8 cellular contexts compared by ENCODE assay signal in the genomic region with DNA sequence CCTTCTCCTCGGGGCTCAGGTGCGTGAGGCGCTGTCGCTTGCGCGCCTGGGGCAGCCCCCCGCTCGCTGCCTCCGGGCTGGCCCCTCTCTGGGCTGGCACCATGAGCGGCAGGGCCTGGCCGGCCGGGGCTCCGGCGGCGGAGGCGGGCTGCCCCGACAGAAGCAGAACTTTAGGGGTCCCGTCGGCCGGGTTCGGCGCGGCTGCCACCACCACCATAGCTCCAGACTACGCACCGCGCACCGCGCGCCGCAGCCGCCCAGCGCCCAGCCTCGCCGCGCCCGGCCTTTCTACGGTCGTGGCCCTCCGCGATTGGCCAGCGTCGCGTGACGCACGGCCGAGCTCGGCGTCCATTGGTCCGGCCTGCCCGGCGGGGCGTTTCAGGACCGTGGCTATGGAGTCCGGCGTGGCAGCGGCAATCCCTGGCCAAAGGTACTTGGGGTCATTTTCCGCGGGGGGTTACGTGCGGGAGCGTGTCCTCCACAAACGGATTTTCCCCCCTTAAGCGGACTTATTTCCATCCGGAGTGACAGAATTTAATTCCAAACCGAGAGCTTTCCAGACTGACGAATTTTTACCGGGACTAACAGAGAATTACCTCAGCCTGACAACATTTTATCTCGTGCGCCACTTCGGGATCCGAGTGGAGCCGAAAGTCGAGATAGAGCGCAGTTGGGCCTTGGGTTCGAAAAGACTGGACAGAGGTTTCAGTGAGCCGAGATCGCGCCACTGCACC. TPM values are rescaled to one million over a fixed set of nuclear protein-coding genes. Genes with fewer than 3 reads are reported as not detected.
DNase-seq lines count a peak whose midpoint lies in the region; ATAC-seq and TF ChIP-seq lines count a peak whose summit lies in the region.

TSS of gene XBP1 (minus strand) at position 262 of the 734 bp plus-strand sequence.

- CTCF ChIA-PET in PC-3 (lab: Charles Lee): interaction anchor here (0.6 to 1.0 kb wide), 2 partner anchors 85 to 200 kb away, joined by 3 to 5 read pairs; no protein-coding TSS in a partner anchor

- H3K9me3 ChIP-seq in HUES48 (ENCODE audit: control insufficient read depth, insufficient read depth, low read length) (no peaks in the 10 kb centered on the region), PC-3 (ENCODE audit: low read length) (no peaks in the 10 kb centered on the region), mucosa of descending colon (no peaks in the 10 kb centered on the region)

- POLR2A ChIA-PET in PC-3 (lab: Charles Lee; ENCODE audit: unreplicated experiment): interaction anchor here (0.6 to 1.0 kb wide), 4 partner anchors 17 to 658 kb away, joined by 3 to 8 read pairs (median 4); partner anchors contain the start of gene ZNRF3

- TSS peak; percentile 80 for BruUV-seq in PC-3 (replicated peaks; lab: Mats Ljungman, UMichigan)

- no peaks in the 10 kb centered on the region for H3F3A ChIP-seq in PC-3 (ENCODE audit: low read length, unreplicated experiment)

- H2AFZ ChIP-seq in PC-3 (ENCODE audit: low read length): peak within 1 kb of the TSS; percentile 90

- H3K36me3 ChIP-seq in HUES48 (ENCODE audit: control insufficient read depth, insufficient read depth, low read length) (peaks cover 35% of the 10 kb centered on the region), PC-3 (ENCODE audit: low read depth, low read length) (peaks cover 30% of the 10 kb centered on the region), mucosa of descending colon (ENCODE audit: low read depth) (peaks cover 7% of the 10 kb centered on the region)

- H3K79me2 ChIP-seq in PC-3 (ENCODE audit: low read length): peaks cover 53% of the 10 kb centered on the region

- H3K4me3 ChIP-seq in HUES48 (ENCODE audit: low read depth, low read length): peak within 1 kb of the TSS; percentile 98
- H3K4me3 ChIP-seq in PC-3 (ENCODE audit: low read length): peak within 1 kb of the TSS; percentile 97
- peak within 1 kb of the TSS; percentile 97 for H3K4me3 ChIP-seq in mucosa of descending colon

- intact Hi-C loops in PC-3 (cut with micrococcal nuclease): no loop called here
- intact Hi-C loops in mucosa of descending colon (cut with DNase I, micrococcal nuclease): no loop called here

- peak within 1 kb of the TSS; percentile 91 for H3K4me2 ChIP-seq in PC-3 (ENCODE audit: low read length)

- ATAC-seq in GM21390 (IDR thresholded peaks at IDR 0.05; ENCODE audit: unreplicated experiment): peak; percentile 74
- ATAC-seq in PC-3: peak; percentile 97
- peak; percentile 94 for ATAC-seq in mucosa of descending colon

- DNase-seq in D341Med (ENCODE audit: low spot score) (peak; percentile 99), PC-3 (peak; percentile 90), activated T-cell treated with anti-CD3 and anti-CD28 coated beads for 48 hours (ENCODE audit: low read depth) (peak; percentile 90), epithelial cell of prostate (ENCODE audit: low read depth, low spot score) (peak; percentile 74), mucosa of descending colon (peak; percentile 95 to 97 (median 96))
- DNase-seq in stimulated activated CD8-positive, alpha-beta memory T cell treated with anti-CD3 and anti-CD28 coated beads, Interleukin-4, amount 100 ng/mL, for 1 hour (ENCODE audit: low read depth in 2 of 2, low spot score in 1 of 2): peak; percentile 72 to 83

- TF ChIP-seq CTCF in PC-3 (conservative IDR thresholded peaks at IDR 0.05; ENCODE audit: low read depth, low read length) (no peak), mucosa of descending colon (IDR thresholded peaks at IDR 0.05) (no peak)

- H3K27ac ChIP-seq in HUES48 (ENCODE audit: low read depth, low read length) (peak within 1 kb of the TSS; percentile 93), PC-3 (ENCODE audit: low read length) (peak within 1 kb of the TSS; percentile 89), epithelial cell of prostate (peak within 1 kb of the TSS; percentile 99)

- H3K27me3 ChIP-seq in HUES48 (ENCODE audit: control insufficient read depth, insufficient read depth, low read length) (no peaks in the 10 kb centered on the region), PC-3 (ENCODE audit: low read length) (no peaks in the 10 kb centered on the region)

- peaks cover 33% of the 10 kb centered on the region for H4K20me1 ChIP-seq in PC-3 (ENCODE audit: low read length)

- no peaks in the 10 kb centered on the region for H3K9me2 ChIP-seq in PC-3 (replicated peaks; ENCODE audit: low read length)

- H3K4me1 ChIP-seq in HUES48 (ENCODE audit: control insufficient read depth, insufficient read depth, low read length) (peaks cover 12% of the 10 kb centered on the region), PC-3 (ENCODE audit: insufficient read depth, low read length) (peaks cover 14% of the 10 kb centered on the region), mucosa of descending colon (ENCODE audit: low read depth) (peaks cover 38% of the 10 kb centered on the region)

- H3K9ac ChIP-seq in HUES48 (ENCODE audit: low read depth, low read length) (peak within 1 kb of the TSS; percentile 97), PC-3 (ENCODE audit: low read length) (peak within 1 kb of the TSS; percentile 100)

RNA-seq across cellular contexts. Expression of gene XBP1, which starts in this region (rescaled TPM):
- total RNA-seq in PC-3 (2014; rRNA removed): 125 and 191 TPM in 2 replicates
- 100 to 1,000 TPM; 116 to 238 (median 132) TPM for total RNA-seq in mucosa of descending colon

Comparison
In these comparisons a context has a peak if more than half of its experiments do, and no peak if none do; other contexts are left out.
1. Peak in every context shown above with its lines: DNase-seq, ATAC-seq, H3K4me3 ChIP-seq and H3K27ac ChIP-seq.